Comparison of ENCODE assay signal across 8 cellular contexts in genomic region chr1:46301406-46302090, GRCh38. TPM values are rescaled to one million over a fixed set of nuclear protein-coding genes. Genes with fewer than 3 reads are reported as not detected.
DNase-seq lines count a peak whose midpoint lies in the region; ATAC-seq and TF ChIP-seq lines count a peak whose summit lies in the region.

No MANE protein-coding gene starts in this region.

- peak overlapping the region; percentile 79 for H3K4me3 ChIP-seq in GM08714 (ENCODE audit: low read length)

- ATAC-seq in activated CD8-positive, alpha-beta T cell treated with anti-CD3 and anti-CD28 coated beads for 36 hours, result peak; percentile 6
- ATAC-seq in GM18909 (IDR thresholded peaks at IDR 0.05; ENCODE audit: poor library complexity, unreplicated experiment), result no peak
- no peak for ATAC-seq in GM18520 (IDR thresholded peaks at IDR 0.05; ENCODE audit: unreplicated experiment)

- H3K27ac Mint-ChIP-seq in IgD-negative memory B cell, result peak overlapping the region in 2 of 3 donors; percentile 97 to 99
- H3K27ac Mint-ChIP-seq in activated CD8-positive, alpha-beta T cell treated with anti-CD3 and anti-CD28 coated beads for 36 hours, result peak overlapping the region; percentile 83

- POLR2A ChIA-PET in activated CD8-positive, alpha-beta T cell treated with anti-CD3 and anti-CD28 coated beads for 36 hours (lab: Charles Lee), result interaction anchor here (0.7 to 3.8 kb wide), 3 partner anchors 11 to 45 kb away, joined by 3 to 16 read pairs (median 5); no protein-coding TSS in a partner anchor

- intact Hi-C loops in activated CD8-positive, alpha-beta T cell treated with anti-CD3 and anti-CD28 coated beads for 36 hours (cut with micrococcal nuclease), result loop anchor here (5.0 kb wide), 1 partner anchor 41 kb away; the partner anchor contains the start of gene NSUN4

- no peaks in the 10 kb centered on the region for H3K27me3 Mint-ChIP-seq in IgD-negative memory B cell
- no peaks in the 10 kb centered on the region for H3K27me3 Mint-ChIP-seq in activated CD8-positive, alpha-beta T cell treated with anti-CD3 and anti-CD28 coated beads for 36 hours

- H3K9me3 Mint-ChIP-seq in IgD-negative memory B cell, result no peaks in the 10 kb centered on the region
- no peaks in the 10 kb centered on the region for H3K9me3 Mint-ChIP-seq in activated CD8-positive, alpha-beta T cell treated with anti-CD3 and anti-CD28 coated beads for 36 hours

- CTCF ChIA-PET in activated CD8-positive, alpha-beta T cell treated with anti-CD3 and anti-CD28 coated beads for 36 hours (lab: Charles Lee), result no interaction called here

- peaks cover 10 to 26% (median 11%) of the 10 kb centered on the region in 3 donors for H3K4me1 Mint-ChIP-seq in IgD-negative memory B cell
- H3K4me1 Mint-ChIP-seq in activated CD8-positive, alpha-beta T cell treated with anti-CD3 and anti-CD28 coated beads for 36 hours (ENCODE audit: low read depth), result peaks cover 33% of the 10 kb centered on the region

- peak overlapping the region; percentile 98 to 99 (median 99) for H3K4me3 Mint-ChIP-seq in IgD-negative memory B cell
- H3K4me3 Mint-ChIP-seq in activated CD8-positive, alpha-beta T cell treated with anti-CD3 and anti-CD28 coated beads for 36 hours, result peak overlapping the region; percentile 99

- no peak for TF ChIP-seq CTCF in activated CD8-positive, alpha-beta T cell treated with anti-CD3 and anti-CD28 coated beads for 36 hours (IDR thresholded peaks at IDR 0.05)

- DNase-seq in activated CD8-positive, alpha-beta T cell treated with anti-CD3 and anti-CD28 coated beads for 36 hours, result peak; percentile 44
- DNase-seq in globus pallidus (ENCODE audit: low spot score), result peak; percentile 29
- DNase-seq in nucleus accumbens (lab: John Stamatoyannopoulos, UW), result peak in 30 of 56 donors; percentile 5 to 72 (median 43)
- no peak for DNase-seq in DMS79 treated with DMSO at 0.1 percent for 48 hours (lab: John Stamatoyannopoulos, UW)

- peaks cover 4% of the 10 kb centered on the region for H3K36me3 Mint-ChIP-seq in IgD-negative memory B cell
- H3K36me3 Mint-ChIP-seq in activated CD8-positive, alpha-beta T cell treated with anti-CD3 and anti-CD28 coated beads for 36 hours (ENCODE audit: low read depth), result peaks cover 47% of the 10 kb centered on the region

RNA-seq across cellular contexts. Expression of gene LRRC41, which starts 1.9 kb away (rescaled TPM):
- polyA plus RNA-seq in IgD-negative memory B cell, result 47.7 TPM
- 10 to 100 TPM; 32.1 to 32.2 TPM for total RNA-seq in activated CD8-positive, alpha-beta T cell treated with anti-CD3 and anti-CD28 coated beads for 36 hours

RNA-seq across cellular contexts. Expression of gene UQCRH, which starts 1.9 kb away (rescaled TPM):
- 310 TPM for polyA plus RNA-seq in IgD-negative memory B cell
- 100 to 1,000 TPM; 391 to 396 TPM for total RNA-seq in activated CD8-positive, alpha-beta T cell treated with anti-CD3 and anti-CD28 coated beads for 36 hours

RNA-seq across cellular contexts. Expression of gene NSUN4, which starts 39.1 kb away (rescaled TPM):
- 26.8 TPM for polyA plus RNA-seq in IgD-negative memory B cell
- 10 to 100 TPM; 28.5 to 29.3 TPM for total RNA-seq in activated CD8-positive, alpha-beta T cell treated with anti-CD3 and anti-CD28 coated beads for 36 hours

RNA-seq across cellular contexts. Expression of gene RAD54L, which starts 54.0 kb away (rescaled TPM):
- 0.49 TPM for polyA plus RNA-seq in IgD-negative memory B cell
- total RNA-seq in activated CD8-positive, alpha-beta T cell treated with anti-CD3 and anti-CD28 coated beads for 36 hours, result 10 to 100 TPM; 64.6 to 65.1 TPM
